Comparison of ENCODE assay signal across 19 cellular contexts in the genomic region with DNA sequence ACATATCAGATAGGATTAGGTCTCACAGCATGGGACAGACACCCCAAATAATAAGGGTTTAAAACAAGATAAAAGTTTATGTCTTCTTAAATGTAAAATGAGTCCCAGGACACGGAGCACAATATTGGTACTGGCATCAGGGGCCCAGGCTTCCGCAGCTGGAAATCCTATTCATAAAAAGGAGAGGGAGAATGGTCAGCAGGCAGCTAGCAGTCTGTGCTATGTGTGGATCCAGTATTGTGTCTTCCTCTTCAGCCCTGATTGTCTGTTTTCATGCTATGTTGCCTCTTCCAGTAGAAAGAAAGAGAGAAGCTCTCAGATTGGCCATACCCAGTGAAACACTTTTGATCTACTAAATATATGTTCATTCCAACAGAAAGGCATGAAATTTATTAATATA.
"Had no signal": no experiment of that assay in that cellular context is flagged by ENCODE, and none has a peak within 500 bp of the region (broad histone marks: within the 10 kb centered on the region; RNA-seq: fewer than 3 reads in every experiment).

No MANE protein-coding gene starts in this region.

- H3K4me3 ChIP-seq: K562 had no signal

- H3K27ac Mint-ChIP-seq: IgD-negative memory B cell had no signal

- H3K27me3 Mint-ChIP-seq: IgD-negative memory B cell had no signal

- H3K4me2 ChIP-seq: SK-N-SH had no signal

- H3K4me1 Mint-ChIP-seq: IgD-negative memory B cell had no signal

- H3K27ac ChIP-seq: HL-60, RWPE1 had no signal

- H3K9me3 ChIP-seq: SK-N-SH had no signal

- H3K4me3 Mint-ChIP-seq: IgD-negative memory B cell had no signal

- H3K9ac ChIP-seq: SK-N-SH had no signal

- DNase-seq: MV-4-11, NCI-H1048, NCI-H1105, NCI-H1417, NCI-H1436 treated with DMSO at 0.1 percent for 48 hours, NCI-H1694, NCI-H187 treated with DMSO at 0.1 percent for 48 hours, NCI-H2029 treated with DMSO at 0.1 percent for 48 hours, NCI-H2171 treated with DMSO at 0.1 percent for 48 hours, NCI-H345, NCI-H524 treated with DMSO at 0.1 percent for 48 hours, NCI-H69, NCI-H774, SHP77, SK-N-SH had no signal
